ENCODE assay signal across 33 cellular contexts in genomic region chr2:134357814-134358213, GRCh38.
"Had no signal": no experiment of that assay in that cellular context is flagged by ENCODE, and none has a peak within 500 bp of the region (broad histone marks: within the 10 kb centered on the region; RNA-seq: fewer than 3 reads in every experiment).

No MANE protein-coding gene starts in this region.

- H3K27me3 ChIP-seq: adrenal gland, ascending aorta, body of pancreas, brain microvascular endothelial cell, breast epithelium, cardiac muscle cell had no signal

- H3K27ac ChIP-seq: adrenal gland, ascending aorta, body of pancreas, brain microvascular endothelial cell, breast epithelium, cardiac muscle cell had no signal

- H3K9me3 ChIP-seq: adrenal gland, ascending aorta, body of pancreas, breast epithelium had no signal

- H3K4me1 ChIP-seq: breast epithelium had no signal

- ATAC-seq: activated naive CD4-positive, alpha-beta T cell treated with anti-CD3 and anti-CD28 coated beads, Interleukin-2, amount 50 U/mL, for 72 hours; activated naive CD8-positive, alpha-beta T cell treated with anti-CD3 and anti-CD28 coated beads, Interleukin-2, amount 50 U/mL, for 24 hours; activated T-cell treated with anti-CD3 and anti-CD28 coated beads, Interleukin-2, amount 50 U/mL, for 4 hours; activated T-cell treated with anti-CD3 and anti-CD28 coated beads, Interleukin-2, amount 50 U/mL, for 72 hours; activated T-helper 17 cell treated with anti-CD3 and anti-CD28 coated beads, Interleukin-2, amount 50 U/mL, for 72 hours; body of pancreas had no signal

- H3K4me3 ChIP-seq: adrenal gland, ascending aorta, body of pancreas, breast epithelium, cardiac muscle cell had no signal

- FAIRE-seq: astrocyte, bronchial epithelial cell had no signal

- H3K36me3 ChIP-seq: breast epithelium had no signal

- DNase-seq: activated effector memory CD4-positive, alpha-beta T cell treated with anti-CD3 and anti-CD28 coated beads, Interleukin-2, amount 50 U/mL, for 16 hours; activated effector memory CD4-positive, alpha-beta T cell treated with Interleukin-2 at 50 U/mL for 16 hours; activated gamma-delta T cell; activated gamma-delta T cell treated with Interleukin-2 at 50 U/mL for 16 hours; activated naive CD4-positive, alpha-beta T cell; activated naive CD4-positive, alpha-beta T cell treated with anti-CD3 and anti-CD28 coated beads for 36 hours; activated naive CD4-positive, alpha-beta T cell treated with anti-CD3 and anti-CD28 coated beads, Interleukin-2, amount 10 ng/mL, durations not matched to agents 7 days and 5 days; activated naive CD4-positive, alpha-beta T cell treated with anti-CD3 and anti-CD28 coated beads, Interleukin-2, amount 50 U/mL, for 16 hours; activated naive CD4-positive, alpha-beta T cell treated with Interleukin-2 at 50 U/mL for 16 hours; activated naive CD8-positive, alpha-beta T cell treated with anti-CD3 and anti-CD28 coated beads for 36 hours; activated naive CD8-positive, alpha-beta T cell treated with anti-CD3 and anti-CD28 coated beads, Interleukin-2, amount 10 ng/mL, durations not matched to agents 7 days and 5 days; activated naive CD8-positive, alpha-beta T cell treated with anti-CD3 and anti-CD28 coated beads, Interleukin-2, amount 50 U/mL, for 24 hours; activated T-cell treated with anti-CD3 and anti-CD28 coated beads, Interleukin-2, amount 50 U/mL, for 24 hours; activated T-cell treated with anti-CD3 and anti-CD28 coated beads, Interleukin-2, amount 50 U/mL, for 4 hours; activated T-cell treated with anti-CD3 and anti-CD28 coated beads, Interleukin-2, amount 50 U/mL, for 48 hours; activated T-cell treated with anti-CD3 and anti-CD28 coated beads, Interleukin-2, amount 50 U/mL, for 72 hours; adrenal gland; amniotic stem cell; amygdala; anterior cingulate cortex; aorta; body of pancreas; brain microvascular endothelial cell; caudate nucleus; central memory CD4-positive, alpha-beta T cell; cerebellar nuclear complex had no signal
